In the genomic region with DNA sequence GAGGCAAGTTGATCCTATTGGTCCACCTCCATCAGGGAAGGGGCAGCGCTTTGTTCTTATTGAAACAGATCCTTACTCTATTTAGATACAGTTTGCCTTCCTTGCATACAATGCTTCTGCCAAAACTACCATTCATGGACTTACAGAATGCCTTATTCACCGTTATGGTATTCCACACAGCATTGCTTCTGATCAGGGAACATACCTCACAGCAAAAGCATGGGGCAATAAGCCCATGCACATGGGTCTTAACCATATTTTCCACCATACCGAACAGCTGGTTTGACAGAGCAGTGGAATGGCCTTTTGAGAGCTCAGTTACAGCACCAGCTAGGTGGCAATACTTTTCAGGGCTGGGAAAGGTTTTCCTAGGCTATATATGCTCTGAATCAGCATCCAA, we compare ENCODE assay signal across 16 cellular contexts.
"Had no signal": no experiment of that assay in that cellular context is flagged by ENCODE, and none has a peak within 500 bp of the region (broad histone marks: within the 10 kb centered on the region; RNA-seq: fewer than 3 reads in every experiment).

No MANE protein-coding gene starts in this region.

- H3K4me3 ChIP-seq: lung, neural progenitor cell, pancreas, thoracic aorta had no signal

- H3K27ac ChIP-seq: neural progenitor cell, pancreas, thoracic aorta had no signal

- H3K4me1 ChIP-seq: neural progenitor cell, pancreas had no signal

- H3K36me3 Mint-ChIP-seq: activated naive CD8-positive, alpha-beta T cell treated with anti-CD3 and anti-CD28 coated beads for 36 hours; naive B cell; neural progenitor cell; stimulated activated effector memory CD8-positive, alpha-beta T cell treated with anti-CD3 and anti-CD28 coated beads, Interleukin-12 subunit alpha, Interleukin-12 subunit beta, amount 100 ng/mL, for 72 hours had no signal

- H3K9me3 ChIP-seq: pancreas, thoracic aorta had no signal

- H3K27me3 Mint-ChIP-seq: activated naive CD8-positive, alpha-beta T cell treated with anti-CD3 and anti-CD28 coated beads for 36 hours; naive B cell had no signal

- H3K4me1 Mint-ChIP-seq: activated naive CD8-positive, alpha-beta T cell treated with anti-CD3 and anti-CD28 coated beads for 36 hours; endodermal cell; naive B cell; neural progenitor cell; stimulated activated effector memory CD8-positive, alpha-beta T cell treated with anti-CD3 and anti-CD28 coated beads, Interleukin-12 subunit alpha, Interleukin-12 subunit beta, amount 100 ng/mL, for 72 hours had no signal

- ATAC-seq: left cardiac atrium; pancreas; sciatic nerve; stimulated activated effector memory CD8-positive, alpha-beta T cell treated with anti-CD3 and anti-CD28 coated beads, Interleukin-12 subunit alpha, Interleukin-12 subunit beta, amount 100 ng/mL, for 72 hours had no signal

- H3K9me3 Mint-ChIP-seq: activated naive CD8-positive, alpha-beta T cell treated with anti-CD3 and anti-CD28 coated beads for 36 hours; activated T-helper 1 cell treated with anti-CD3 and anti-CD28 coated beads, Interleukin-12 subunit alpha, Interleukin-12 subunit beta, Interleukin-2, Interleukin-4 antibody, amounts not matched to agents 30 ng/mL and 10 ng/mL and 1 ng/mL, durations not matched to agents 14 hours and 24 hours and 36 hours; endodermal cell; neural progenitor cell had no signal

- DNase-seq: activated CD4-positive, CD25-positive, alpha-beta regulatory T cell treated with anti-CD3 and anti-CD28 coated beads, Interleukin-2, amount 50 U/mL, for 72 hours; activated naive CD8-positive, alpha-beta T cell treated with anti-CD3 and anti-CD28 coated beads for 36 hours; aorta; endodermal cell; foreskin melanocyte; head of caudate nucleus; left cardiac atrium; midbrain; naive B cell; pancreas had no signal

- H3K27ac Mint-ChIP-seq: activated naive CD8-positive, alpha-beta T cell treated with anti-CD3 and anti-CD28 coated beads for 36 hours; activated T-helper 1 cell treated with anti-CD3 and anti-CD28 coated beads, Interleukin-12 subunit alpha, Interleukin-12 subunit beta, Interleukin-2, Interleukin-4 antibody, amounts not matched to agents 30 ng/mL and 10 ng/mL and 1 ng/mL, durations not matched to agents 14 hours and 24 hours and 36 hours; endodermal cell; naive B cell; neural progenitor cell; stimulated activated effector memory CD8-positive, alpha-beta T cell treated with anti-CD3 and anti-CD28 coated beads, Interleukin-12 subunit alpha, Interleukin-12 subunit beta, amount 100 ng/mL, for 72 hours had no signal

- H3K4me3 Mint-ChIP-seq: activated naive CD8-positive, alpha-beta T cell treated with anti-CD3 and anti-CD28 coated beads for 36 hours; activated T-helper 1 cell treated with anti-CD3 and anti-CD28 coated beads, Interleukin-12 subunit alpha, Interleukin-12 subunit beta, Interleukin-2, Interleukin-4 antibody, amounts not matched to agents 30 ng/mL and 10 ng/mL and 1 ng/mL, durations not matched to agents 14 hours and 24 hours and 36 hours; endodermal cell; naive B cell; neural progenitor cell; stimulated activated effector memory CD8-positive, alpha-beta T cell treated with anti-CD3 and anti-CD28 coated beads, Interleukin-12 subunit alpha, Interleukin-12 subunit beta, amount 100 ng/mL, for 72 hours had no signal

- H3K4me2 ChIP-seq: neural progenitor cell had no signal

- H3K36me3 ChIP-seq: neural progenitor cell, pancreas, thoracic aorta had no signal

- H2AFZ ChIP-seq: neural progenitor cell had no signal
